In genomic region chr6:97535800-97536199, GRCh38 we compare ENCODE assay signal across 7 cellular contexts.
"Had no signal": no experiment of that assay in that cellular context is flagged by ENCODE, and none has a peak within 500 bp of the region (broad histone marks: within the 10 kb centered on the region; RNA-seq: fewer than 3 reads in every experiment).

No MANE protein-coding gene starts in this region.

- H3K27ac Mint-ChIP-seq: IgD-negative memory B cell had no signal

- DNase-seq: KBM-7, KG1 had no signal

- H3K9ac ChIP-seq: KMS-11 had no signal

- H3K36me3 Mint-ChIP-seq: IgD-negative memory B cell had no signal

- H3K4me3 ChIP-seq: K562 had no signal

- FAIRE-seq: HTR-8/SVneo, K562 had no signal

- H3K4me2 ChIP-seq: KMS-11 had no signal

- H3K4me1 Mint-ChIP-seq: IgD-negative memory B cell had no signal

- H3K27ac ChIP-seq: HL-60, KMS-11 had no signal

- ATAC-seq: K562 had no signal
